24 cellular contexts compared by ENCODE assay signal in genomic region chr14:30691751-30692398, GRCh38.
DNase-seq lines count a peak whose midpoint lies in the region; ATAC-seq and TF ChIP-seq lines count a peak whose summit lies in the region.
"Had no signal": no experiment of that assay in that cellular context is flagged by ENCODE, and none has a peak within 500 bp of the region (broad histone marks: within the 10 kb centered on the region; RNA-seq: fewer than 3 reads in every experiment).

No MANE protein-coding gene starts in this region.

- no peak for ATAC-seq in activated CD8-positive, alpha-beta T cell treated with anti-CD3 and anti-CD28 coated beads, Interleukin-2, amount 10 ng/mL, durations not matched to agents 7 days and 5 days
- no peak for ATAC-seq in activated CD8-positive, alpha-beta T cell treated with anti-CD3 and anti-CD28 coated beads for 36 hours
- ATAC-seq: stimulated activated memory B cell treated with anti-CD40 and anti-IgM and Interleukin-4, amounts not matched to agents 10 μg/mL and 1 μg/mL and 100 μg/mL, for 72 hours had no signal

- 95 to 100% methylated on average over 3 to 5 of the region's 5 CpGs for WGBS in ectodermal cell, 2 experiments

- no peak for DNase-seq in activated CD8-positive, alpha-beta T cell treated with anti-CD3 and anti-CD28 coated beads, Interleukin-2, amount 10 ng/mL, durations not matched to agents 7 days and 5 days
- DNase-seq in activated CD8-positive, alpha-beta T cell treated with anti-CD3 and anti-CD28 coated beads for 36 hours: no peak
- DNase-seq in neural progenitor cell (ENCODE audit: low spot score) (no peak), NCI-H187 treated with DMSO at 0.1 percent for 48 hours (lab: John Stamatoyannopoulos, UW) (no peak), NCI-H345 (lab: John Stamatoyannopoulos, UW) (no peak), NCI-H748 (lab: John Stamatoyannopoulos, UW; ENCODE audit: unreplicated experiment) (no peak)
- DNase-seq: activated CD4-positive, alpha-beta T cell treated with anti-CD3 and anti-CD28 coated beads, Interleukin-2, amount 50 U/mL, for 1 hour; activated gamma-delta T cell treated with Interleukin-2 at 50 U/mL for 16 hours; amygdala; COR-L47; DMS79; left lung; NCI-H1092 treated with DMSO at 0.1 percent for 48 hours; NCI-H2029 treated with DMSO at 0.1 percent for 48 hours; NCI-H226; small intestine; T-helper 2 cell; WERI-Rb-1 had no signal

- H3K79me2 ChIP-seq in neural progenitor cell (ENCODE audit: low read depth): peaks cover 12% of the 10 kb centered on the region

- H3K4me1 Mint-ChIP-seq in activated CD8-positive, alpha-beta T cell treated with anti-CD3 and anti-CD28 coated beads, Interleukin-2, amount 10 ng/mL, durations not matched to agents 7 days and 5 days (ENCODE audit: low read depth): peaks cover 2% of the 10 kb centered on the region
- no peaks in the 10 kb centered on the region for H3K4me1 Mint-ChIP-seq in activated CD8-positive, alpha-beta T cell treated with anti-CD3 and anti-CD28 coated beads for 36 hours (ENCODE audit: low read depth)
- peaks cover 10% of the 10 kb centered on the region for H3K4me1 Mint-ChIP-seq in neural progenitor cell
- H3K4me1 Mint-ChIP-seq: stimulated activated memory B cell treated with anti-CD40 and anti-IgM and Interleukin-4, amounts not matched to agents 10 μg/mL and 1 μg/mL and 100 μg/mL, for 72 hours had no signal

- no peak overlapping the region for H3K4me3 Mint-ChIP-seq in activated CD8-positive, alpha-beta T cell treated with anti-CD3 and anti-CD28 coated beads, Interleukin-2, amount 10 ng/mL, durations not matched to agents 7 days and 5 days
- H3K4me3 Mint-ChIP-seq in activated CD8-positive, alpha-beta T cell treated with anti-CD3 and anti-CD28 coated beads for 36 hours: no peak overlapping the region
- H3K4me3 Mint-ChIP-seq in neural progenitor cell: peak overlapping the region; percentile 82
- H3K4me3 Mint-ChIP-seq: dendritic cell treated with granulocyte-macrophage colony-stimulating factor and Interleukin-4, amounts not matched to agents 40 ng/mL and 50 ng/mL, for 4 days; stimulated activated memory B cell treated with anti-CD40 and anti-IgM and Interleukin-4, amounts not matched to agents 10 μg/mL and 1 μg/mL and 100 μg/mL, for 72 hours had no signal

- no peaks in the 10 kb centered on the region for H3K9me3 ChIP-seq in HUES6 (ENCODE audit: control insufficient read depth, insufficient read depth, low read depth, low read length)
- H3K9me3 ChIP-seq in ectodermal cell (ENCODE audit: control insufficient read depth, low read length): no peaks in the 10 kb centered on the region
- H3K9me3 ChIP-seq in neural progenitor cell (ENCODE audit: low read depth): no peaks in the 10 kb centered on the region
- H3K9me3 ChIP-seq: left lung, neutrophil, thoracic aorta had no signal

- H3K27me3 ChIP-seq in HUES6 (ENCODE audit: control insufficient read depth, insufficient read depth, low read length) (no peaks in the 10 kb centered on the region), ectodermal cell (ENCODE audit: control insufficient read depth, insufficient read depth, low read length, poor library complexity, severe bottlenecking) (no peaks in the 10 kb centered on the region), neural progenitor cell (no peaks in the 10 kb centered on the region)
- H3K27me3 ChIP-seq: left lung, neutrophil had no signal

- peak overlapping the region; percentile 70 for H3K4me3 ChIP-seq in HUES6 (ENCODE audit: low read depth, low read length)
- peak overlapping the region; percentile 41 for H3K4me3 ChIP-seq in ectodermal cell (ENCODE audit: insufficient read depth, low read depth, low read length)
- H3K4me3 ChIP-seq in neural progenitor cell: no peak overlapping the region
- H3K4me3 ChIP-seq: left lung, thoracic aorta had no signal

- H3K36me3 Mint-ChIP-seq in activated CD8-positive, alpha-beta T cell treated with anti-CD3 and anti-CD28 coated beads, Interleukin-2, amount 10 ng/mL, durations not matched to agents 7 days and 5 days (ENCODE audit: low read depth): no peaks in the 10 kb centered on the region
- peaks cover 8% of the 10 kb centered on the region for H3K36me3 Mint-ChIP-seq in activated CD8-positive, alpha-beta T cell treated with anti-CD3 and anti-CD28 coated beads for 36 hours (ENCODE audit: low read depth)
- H3K36me3 Mint-ChIP-seq in neural progenitor cell: peaks cover 4% of the 10 kb centered on the region

- H3F3A ChIP-seq in neural progenitor cell (ENCODE audit: low read depth): peaks cover 14% of the 10 kb centered on the region

- H4K20me1 ChIP-seq in neural progenitor cell (ENCODE audit: low read depth): no peaks in the 10 kb centered on the region

- peak overlapping the region; percentile 76 for H3K4me2 ChIP-seq in neural progenitor cell

- peak overlapping the region; percentile 79 for H3K27ac Mint-ChIP-seq in activated CD8-positive, alpha-beta T cell treated with anti-CD3 and anti-CD28 coated beads, Interleukin-2, amount 10 ng/mL, durations not matched to agents 7 days and 5 days
- no peak overlapping the region for H3K27ac Mint-ChIP-seq in activated CD8-positive, alpha-beta T cell treated with anti-CD3 and anti-CD28 coated beads for 36 hours
- H3K27ac Mint-ChIP-seq in neural progenitor cell: no peak overlapping the region
- H3K27ac Mint-ChIP-seq: dendritic cell treated with granulocyte-macrophage colony-stimulating factor and Interleukin-4, amounts not matched to agents 40 ng/mL and 50 ng/mL, for 4 days had no signal

- H3K27ac ChIP-seq in HUES6 (ENCODE audit: low read depth, low read length): peak overlapping the region; percentile 22; the same call in 1 of the 2 replicates
- no peak overlapping the region for H3K27ac ChIP-seq in ectodermal cell (ENCODE audit: insufficient read depth, low read depth, low read length, poor library complexity, severe bottlenecking)
- H3K27ac ChIP-seq in neural progenitor cell: no peak overlapping the region
- H3K27ac ChIP-seq: neutrophil, thoracic aorta, WERI-Rb-1 had no signal

- no peak overlapping the region for H3K9ac ChIP-seq in HUES6 (ENCODE audit: low read length)
- no peak overlapping the region for H3K9ac ChIP-seq in neural progenitor cell

- TF ChIP-seq CTCF in activated CD8-positive, alpha-beta T cell treated with anti-CD3 and anti-CD28 coated beads for 36 hours (IDR thresholded peaks at IDR 0.05): no peak
- TF ChIP-seq CTCF in neural progenitor cell (IDR thresholded peaks at IDR 0.05): no peak

- H3K4me1 ChIP-seq in HUES6 (ENCODE audit: control insufficient read depth, insufficient read depth, low read length) (peaks cover 23% of the 10 kb centered on the region), ectodermal cell (ENCODE audit: control insufficient read depth, insufficient read depth, low read length) (no peaks in the 10 kb centered on the region), neural progenitor cell (peaks cover 14% of the 10 kb centered on the region)

- H3K36me3 ChIP-seq in HUES6 (ENCODE audit: control insufficient read depth, insufficient read depth, low read length): peaks cover 18% of the 10 kb centered on the region
- H3K36me3 ChIP-seq in ectodermal cell (ENCODE audit: control insufficient read depth, insufficient read depth, low read length): no peaks in the 10 kb centered on the region
- H3K36me3 ChIP-seq in neural progenitor cell: peaks cover 10% of the 10 kb centered on the region

- no peaks in the 10 kb centered on the region for H3K9me3 Mint-ChIP-seq in activated CD8-positive, alpha-beta T cell treated with anti-CD3 and anti-CD28 coated beads, Interleukin-2, amount 10 ng/mL, durations not matched to agents 7 days and 5 days (ENCODE audit: insufficient read depth)
- no peaks in the 10 kb centered on the region for H3K9me3 Mint-ChIP-seq in activated CD8-positive, alpha-beta T cell treated with anti-CD3 and anti-CD28 coated beads for 36 hours
- H3K9me3 Mint-ChIP-seq in neural progenitor cell: no peaks in the 10 kb centered on the region
- H3K9me3 Mint-ChIP-seq: dendritic cell treated with granulocyte-macrophage colony-stimulating factor and Interleukin-4, amounts not matched to agents 40 ng/mL and 50 ng/mL, for 4 days; stimulated activated memory B cell treated with anti-CD40 and anti-IgM and Interleukin-4, amounts not matched to agents 10 μg/mL and 1 μg/mL and 100 μg/mL, for 72 hours had no signal

- H2AFZ ChIP-seq in neural progenitor cell (replicated peaks): no peak overlapping the region

- CTCF ChIA-PET in activated CD8-positive, alpha-beta T cell treated with anti-CD3 and anti-CD28 coated beads, Interleukin-2, amount 10 ng/mL, durations not matched to agents 7 days and 5 days (lab: Charles Lee): interaction anchor here (1.4 to 1.8 kb wide), 2 partner anchors 10 to 69 kb away, joined by 5 to 7 read pairs; partner anchors contain the start of gene SCFD1
- CTCF ChIA-PET in activated CD8-positive, alpha-beta T cell treated with anti-CD3 and anti-CD28 coated beads for 36 hours (lab: Charles Lee): interaction anchor here (0.8 to 1.8 kb wide), 2 partner anchors 10 to 35 kb away, joined by 3 to 7 read pairs; no protein-coding TSS in a partner anchor

- POLR2A ChIA-PET in activated CD8-positive, alpha-beta T cell treated with anti-CD3 and anti-CD28 coated beads, Interleukin-2, amount 10 ng/mL, durations not matched to agents 7 days and 5 days (lab: Charles Lee): interaction anchor here (1.5 kb wide), 1 partner anchor 70 kb away, joined by 3 read pairs; the partner anchor contains the start of gene SCFD1
- POLR2A ChIA-PET in activated CD8-positive, alpha-beta T cell treated with anti-CD3 and anti-CD28 coated beads for 36 hours (lab: Charles Lee): no interaction called here

- intact Hi-C loops in activated CD8-positive, alpha-beta T cell treated with anti-CD3 and anti-CD28 coated beads for 36 hours (cut with micrococcal nuclease): no loop called here

- H3K27me3 Mint-ChIP-seq in activated CD8-positive, alpha-beta T cell treated with anti-CD3 and anti-CD28 coated beads, Interleukin-2, amount 10 ng/mL, durations not matched to agents 7 days and 5 days (ENCODE audit: low read depth): no peaks in the 10 kb centered on the region
- H3K27me3 Mint-ChIP-seq in activated CD8-positive, alpha-beta T cell treated with anti-CD3 and anti-CD28 coated beads for 36 hours: no peaks in the 10 kb centered on the region
- H3K27me3 Mint-ChIP-seq in neural progenitor cell (ENCODE audit: insufficient read depth, low read depth): no peaks in the 10 kb centered on the region
- H3K27me3 Mint-ChIP-seq: dendritic cell treated with granulocyte-macrophage colony-stimulating factor and Interleukin-4, amounts not matched to agents 40 ng/mL and 50 ng/mL, for 4 days; stimulated activated memory B cell treated with anti-CD40 and anti-IgM and Interleukin-4, amounts not matched to agents 10 μg/mL and 1 μg/mL and 100 μg/mL, for 72 hours had no signal
